In genomic region chr10:23897864-23898263, GRCh38 we compare ENCODE assay signal across 26 cellular contexts.
"Had no signal": no experiment of that assay in that cellular context is flagged by ENCODE, and none has a peak within 500 bp of the region (broad histone marks: within the 10 kb centered on the region; RNA-seq: fewer than 3 reads in every experiment).

No MANE protein-coding gene starts in this region.

- H3K27me3 ChIP-seq: brain microvascular endothelial cell, esophagus squamous epithelium, gastroesophageal sphincter had no signal

- DNase-seq: activated B cell treated with CpG ODN at 0.5 μM for 24 hours; activated CD4-positive, alpha-beta T cell treated with anti-CD3 and anti-CD28 coated beads for 48 hours; activated CD4-positive, alpha-beta T cell treated with anti-CD3 and anti-CD28 coated beads, Interleukin-2, amount 50 U/mL, for 1 hour; activated CD4-positive, alpha-beta T cell treated with anti-CD3 and anti-CD28 coated beads, Interleukin-2, amount 50 U/mL, for 48 hours; activated CD8-positive, alpha-beta memory T cell treated with anti-CD3 and anti-CD28 coated beads for 24 hours; activated CD8-positive, alpha-beta T cell treated with anti-CD3 and anti-CD28 coated beads for 36 hours; activated effector memory CD4-positive, alpha-beta T cell treated with Interleukin-2 at 50 U/mL for 16 hours; activated gamma-delta T cell treated with Interleukin-2 at 50 U/mL for 16 hours; activated naive CD4-positive, alpha-beta T cell treated with anti-CD3 and anti-CD28 coated beads, Interleukin-2, amount 50 U/mL, for 16 hours; activated naive CD4-positive, alpha-beta T cell treated with Interleukin-2 at 50 U/mL for 16 hours; activated T-cell treated with anti-CD3 and anti-CD28 coated beads, Interleukin-2, amount 50 U/mL, for 4 hours; amniotic stem cell; brain microvascular endothelial cell; caudate nucleus; cortex of kidney; dermis blood vessel endothelial cell; effector CD8-positive, alpha-beta T cell; esophagus squamous epithelium; foreskin melanocyte; T-cell; T1000; WERI-Rb-1 had no signal

- H3K9me3 ChIP-seq: esophagus squamous epithelium, gastroesophageal sphincter had no signal

- H3K4me1 ChIP-seq: esophagus squamous epithelium, gastroesophageal sphincter had no signal

- H3K4me3 ChIP-seq: esophagus squamous epithelium, gastroesophageal sphincter had no signal

- H3K27ac ChIP-seq: brain microvascular endothelial cell, epithelial cell of prostate, esophagus squamous epithelium, gastroesophageal sphincter, WERI-Rb-1 had no signal

- H3K36me3 ChIP-seq: brain microvascular endothelial cell, esophagus squamous epithelium, gastroesophageal sphincter, WERI-Rb-1 had no signal

- ATAC-seq: activated CD4-positive, CD25-positive, alpha-beta regulatory T cell treated with anti-CD3 and anti-CD28 coated beads, Interleukin-2, amount 50 U/mL, for 24 hours; activated CD8-positive, alpha-beta T cell treated with anti-CD3 and anti-CD28 coated beads for 36 hours; activated T-cell treated with anti-CD3 and anti-CD28 coated beads, Interleukin-2, amount 50 U/mL, for 4 hours; activated T-helper 17 cell treated with anti-CD3 and anti-CD28 coated beads, Interleukin-2, amount 50 U/mL, for 72 hours; gastroesophageal sphincter; T-cell had no signal
